Comparison of ENCODE assay signal across 10 cellular contexts in genomic region chr1:230186874-230187273, GRCh38.
DNase-seq lines count a peak whose midpoint lies in the region; ATAC-seq and TF ChIP-seq lines count a peak whose summit lies in the region.
"Had no signal": no experiment of that assay in that cellular context is flagged by ENCODE, and none has a peak within 500 bp of the region (broad histone marks: within the 10 kb centered on the region; RNA-seq: fewer than 3 reads in every experiment).

No MANE protein-coding gene starts in this region.

- no peak for TF ChIP-seq CTCF in CD8-positive, alpha-beta T cell (IDR thresholded peaks at IDR 0.05)
- no peak for TF ChIP-seq CTCF in lower lobe of right lung (IDR thresholded peaks at IDR 0.05)

- CTCF ChIA-PET in CD8-positive, alpha-beta T cell (lab: Charles Lee), result interaction anchor here (1.5 kb wide), 1 partner anchor 20 kb away, joined by 3 read pairs; no protein-coding TSS in a partner anchor

- H3K27ac ChIP-seq in CD8-positive, alpha-beta T cell (ENCODE audit: low read depth, low read length), result no peak overlapping the region
- H3K27ac ChIP-seq in lower lobe of right lung, result peak overlapping the region; percentile 50

- intact Hi-C loops in CD8-positive, alpha-beta T cell (cut with DNase I, micrococcal nuclease), result no loop called here
- intact Hi-C loops in activated T-helper 2 cell treated with anti-CD3 and anti-CD28 coated beads, Interferon-gamma antibody, Interleukin-2, Interleukin-4, amounts not matched to agents 10 μg/mL and 5 μg/mL and 100 μg/mL, durations not matched to agents 14 hours and 24 hours and 36 hours (cut with micrococcal nuclease), result loop anchor here (2.0 to 5.0 kb wide), 2 partner anchors 22 to 85 kb away; no protein-coding TSS in a partner anchor
- intact Hi-C loops in lower lobe of right lung (cut with DNase I), result no loop called here

- peaks cover 50% of the 10 kb centered on the region for H3K4me1 Mint-ChIP-seq in CD8-positive, alpha-beta T cell (ENCODE audit: low read depth)
- H3K4me1 Mint-ChIP-seq in activated T-helper 2 cell treated with anti-CD3 and anti-CD28 coated beads, Interferon-gamma antibody, Interleukin-2, Interleukin-4, amounts not matched to agents 10 μg/mL and 5 μg/mL and 100 μg/mL, durations not matched to agents 14 hours and 24 hours and 36 hours (ENCODE audit: low read depth), result peaks cover 47% of the 10 kb centered on the region

- H3K4me3 ChIP-seq in CD8-positive, alpha-beta T cell (ENCODE audit: low read depth, low read length), result no peak overlapping the region
- H3K4me3 ChIP-seq in lower lobe of right lung, result no peak overlapping the region

- H3K27me3 ChIP-seq in CD8-positive, alpha-beta T cell (ENCODE audit: insufficient read depth, low read length), result no peaks in the 10 kb centered on the region
- H3K27me3 ChIP-seq in lower lobe of right lung (ENCODE audit: low read depth), result no peaks in the 10 kb centered on the region

- peaks cover 5% of the 10 kb centered on the region for H3K9me3 Mint-ChIP-seq in CD8-positive, alpha-beta T cell
- H3K9me3 Mint-ChIP-seq in activated T-helper 2 cell treated with anti-CD3 and anti-CD28 coated beads, Interferon-gamma antibody, Interleukin-2, Interleukin-4, amounts not matched to agents 10 μg/mL and 5 μg/mL and 100 μg/mL, durations not matched to agents 14 hours and 24 hours and 36 hours, result no peaks in the 10 kb centered on the region

- H3K36me3 ChIP-seq in CD8-positive, alpha-beta T cell (ENCODE audit: insufficient read depth, low read length), result no peaks in the 10 kb centered on the region
- no peaks in the 10 kb centered on the region for H3K36me3 ChIP-seq in lower lobe of right lung

- no peaks in the 10 kb centered on the region for H3K9me3 ChIP-seq in CD8-positive, alpha-beta T cell (ENCODE audit: low read length)
- H3K9me3 ChIP-seq in lower lobe of right lung, result no peaks in the 10 kb centered on the region

- H3K4me1 ChIP-seq in CD8-positive, alpha-beta T cell (ENCODE audit: insufficient read depth, low read length), result peaks cover 31% of the 10 kb centered on the region
- H3K4me1 ChIP-seq in lower lobe of right lung, result peaks cover 44% of the 10 kb centered on the region

- peak overlapping the region; percentile 15 for H3K27ac Mint-ChIP-seq in CD8-positive, alpha-beta T cell
- H3K27ac Mint-ChIP-seq in activated T-helper 2 cell treated with anti-CD3 and anti-CD28 coated beads, Interferon-gamma antibody, Interleukin-2, Interleukin-4, amounts not matched to agents 10 μg/mL and 5 μg/mL and 100 μg/mL, durations not matched to agents 14 hours and 24 hours and 36 hours, result peak overlapping the region; percentile 24

- POLR2A ChIA-PET in CD8-positive, alpha-beta T cell (lab: Charles Lee), result interaction anchor here (0.8 kb wide), 1 partner anchor 23 kb away, joined by 3 read pairs; no protein-coding TSS in a partner anchor

- no peaks in the 10 kb centered on the region for H3K27me3 Mint-ChIP-seq in CD8-positive, alpha-beta T cell (ENCODE audit: low read depth)
- no peaks in the 10 kb centered on the region for H3K27me3 Mint-ChIP-seq in activated T-helper 2 cell treated with anti-CD3 and anti-CD28 coated beads, Interferon-gamma antibody, Interleukin-2, Interleukin-4, amounts not matched to agents 10 μg/mL and 5 μg/mL and 100 μg/mL, durations not matched to agents 14 hours and 24 hours and 36 hours (ENCODE audit: low read depth)

- H3K36me3 Mint-ChIP-seq in CD8-positive, alpha-beta T cell, result peaks cover 22% of the 10 kb centered on the region
- peaks cover 28% of the 10 kb centered on the region for H3K36me3 Mint-ChIP-seq in activated T-helper 2 cell treated with anti-CD3 and anti-CD28 coated beads, Interferon-gamma antibody, Interleukin-2, Interleukin-4, amounts not matched to agents 10 μg/mL and 5 μg/mL and 100 μg/mL, durations not matched to agents 14 hours and 24 hours and 36 hours (ENCODE audit: low read depth)

- in situ Hi-C loops in KBM-7 (cut with MboI; ENCODE audit: low pct_unique_long_range_greater_than_20kb, low sequenced_read_pairs), result no loop called here

- DNase-seq in CD8-positive, alpha-beta T cell, result no peak
- DNase-seq in KBM-7 (peak; percentile 92), lower lobe of right lung (no peak), NCI-H510A (lab: John Stamatoyannopoulos, UW) (no peak)
- no peak for DNase-seq in activated T-helper 2 cell treated with anti-CD3 and anti-CD28 coated beads, Interferon-gamma antibody, Interleukin-2, Interleukin-4, amounts not matched to agents 10 μg/mL and 5 μg/mL and 100 μg/mL, durations not matched to agents 14 hours and 24 hours and 36 hours (ENCODE audit: low spot score)
- DNase-seq: DMS 273 treated with DMSO at 0.1 percent for 48 hours, kidney had no signal

- H3K4me3 Mint-ChIP-seq in CD8-positive, alpha-beta T cell, result peak overlapping the region; percentile 2
- no peak overlapping the region for H3K4me3 Mint-ChIP-seq in activated T-helper 2 cell treated with anti-CD3 and anti-CD28 coated beads, Interferon-gamma antibody, Interleukin-2, Interleukin-4, amounts not matched to agents 10 μg/mL and 5 μg/mL and 100 μg/mL, durations not matched to agents 14 hours and 24 hours and 36 hours (ENCODE audit: low read depth)

- peak; percentile 40 for ATAC-seq in CD8-positive, alpha-beta T cell
- no peak for ATAC-seq in lower lobe of right lung
- no peak for ATAC-seq in HG03565 (IDR thresholded peaks at IDR 0.05; ENCODE audit: unreplicated experiment)
- ATAC-seq in HG03025 (IDR thresholded peaks at IDR 0.05; ENCODE audit: low FRiP score, unreplicated experiment), result no peak
- ATAC-seq in HG03432 (IDR thresholded peaks at IDR 0.05; ENCODE audit: unreplicated experiment), result no peak
